21 cellular contexts compared by ENCODE assay signal in genomic region chr5:54860321-54860720, GRCh38.
"Had no signal": no experiment of that assay in that cellular context is flagged by ENCODE, and none has a peak within 500 bp of the region (broad histone marks: within the 10 kb centered on the region; RNA-seq: fewer than 3 reads in every experiment).

No MANE protein-coding gene starts in this region.

- DNase-seq: activated B cell treated with CpG ODN at 0.5 μM for 24 hours; activated CD4-positive, alpha-beta memory T cell treated with anti-CD3 and anti-CD28 coated beads, Interleukin-2, amount 10 ng/mL, durations not matched to agents 7 days and 5 days; activated CD4-positive, alpha-beta T cell treated with anti-CD3 and anti-CD28 coated beads for 4 hours; activated CD8-positive, alpha-beta memory T cell treated with anti-CD3 and anti-CD28 coated beads, Interleukin-2, amount 10 ng/mL, durations not matched to agents 7 days and 5 days; amygdala; body of pancreas; cortex of kidney; effector CD4-positive, alpha-beta T cell; hypothalamus; kidney; midbrain; nephron progenitor cell; nucleus accumbens; stimulated activated CD8-positive, alpha-beta memory T cell treated with anti-CD3 and anti-CD28 coated beads, Interleukin-4, amount 100 ng/mL, for 48 hours; stimulated activated naive CD4-positive, alpha-beta T cell treated with Interleukin-2 at 50 U/mL for 16 hours; thyroid gland had no signal

- H3K4me1 Mint-ChIP-seq: activated B cell treated with CpG ODN at 0.5 μM for 24 hours; activated CD4-positive, alpha-beta memory T cell treated with anti-CD3 and anti-CD28 coated beads, Interleukin-2, amount 10 ng/mL, durations not matched to agents 7 days and 5 days; activated CD8-positive, alpha-beta memory T cell treated with anti-CD3 and anti-CD28 coated beads, Interleukin-2, amount 10 ng/mL, durations not matched to agents 7 days and 5 days had no signal

- H3K9me3 ChIP-seq: thyroid gland had no signal

- ATAC-seq: activated CD8-positive, alpha-beta memory T cell treated with anti-CD3 and anti-CD28 coated beads, Interleukin-2, amount 10 ng/mL, durations not matched to agents 7 days and 5 days; body of pancreas; esophagus mucosa; left lobe of liver had no signal

- FAIRE-seq: frontal cortex, kidney had no signal

- H3K4me3 Mint-ChIP-seq: activated B cell treated with CpG ODN at 0.5 μM for 24 hours; activated CD4-positive, alpha-beta memory T cell treated with anti-CD3 and anti-CD28 coated beads, Interleukin-2, amount 10 ng/mL, durations not matched to agents 7 days and 5 days; activated CD8-positive, alpha-beta memory T cell treated with anti-CD3 and anti-CD28 coated beads, Interleukin-2, amount 10 ng/mL, durations not matched to agents 7 days and 5 days; activated naive CD8-positive, alpha-beta T cell; nephron progenitor cell had no signal

- H3K4me3 ChIP-seq: body of pancreas, lung, thyroid gland had no signal

- H3K27ac Mint-ChIP-seq: activated B cell treated with CpG ODN at 0.5 μM for 24 hours; activated CD4-positive, alpha-beta memory T cell treated with anti-CD3 and anti-CD28 coated beads, Interleukin-2, amount 10 ng/mL, durations not matched to agents 7 days and 5 days; activated CD8-positive, alpha-beta memory T cell treated with anti-CD3 and anti-CD28 coated beads, Interleukin-2, amount 10 ng/mL, durations not matched to agents 7 days and 5 days; activated naive CD8-positive, alpha-beta T cell; nephron progenitor cell had no signal

- H3K36me3 ChIP-seq: thyroid gland had no signal

- H3K27me3 ChIP-seq: body of pancreas, thyroid gland had no signal
